In the genomic region with DNA sequence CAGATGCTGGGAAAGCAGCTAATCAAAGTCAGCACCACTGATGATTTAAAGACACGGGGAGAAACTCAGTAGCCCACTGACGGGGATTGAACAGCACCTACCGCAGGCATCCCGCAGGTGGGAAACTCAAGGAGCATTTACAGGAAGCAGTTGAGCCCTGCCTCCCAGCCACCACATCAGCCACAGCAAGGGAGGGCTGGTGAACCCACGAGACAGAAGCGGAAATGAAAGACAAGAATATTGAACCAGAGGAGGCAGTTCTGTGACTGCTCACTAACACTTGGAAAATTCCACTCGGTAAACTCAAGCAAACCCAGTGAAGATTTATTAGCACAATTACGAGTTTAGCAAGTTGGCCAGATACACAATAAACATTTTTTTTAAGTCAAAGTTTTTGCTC, we compare ENCODE assay signal across 9 cellular contexts. TPM values are rescaled to one million over a fixed set of nuclear protein-coding genes. Genes with fewer than 3 reads are reported as not detected.
DNase-seq lines count a peak whose midpoint lies in the region; ATAC-seq and TF ChIP-seq lines count a peak whose summit lies in the region.
"Had no signal": no experiment of that assay in that cellular context is flagged by ENCODE, and none has a peak within 500 bp of the region (broad histone marks: within the 10 kb centered on the region; RNA-seq: fewer than 3 reads in every experiment).

No MANE protein-coding gene starts in this region.

- no peak for ATAC-seq in HG03342 (IDR thresholded peaks at IDR 0.05; ENCODE audit: unreplicated experiment)

- H3K4me1 ChIP-seq in endodermal cell (ENCODE audit: control insufficient read depth, insufficient read depth, low read length) = no peaks in the 10 kb centered on the region

- 73 to 74% methylated on average over 8 of the region's 8 CpGs for WGBS in endodermal cell (ENCODE audit: insufficient coverage in 1 of 2, insufficient read length in 1 of 2), 2 experiments

- H3K9me3 Mint-ChIP-seq in endodermal cell = peaks cover 5% of the 10 kb centered on the region

- H3K4me3 Mint-ChIP-seq in endodermal cell = no peak overlapping the region

- H3K9me3 ChIP-seq in endodermal cell (ENCODE audit: control insufficient read depth, low read length) = no peaks in the 10 kb centered on the region

- H3K27me3 Mint-ChIP-seq in endodermal cell (ENCODE audit: insufficient read depth) = peaks cover 7% of the 10 kb centered on the region

- H3K27ac Mint-ChIP-seq in endodermal cell = no peak overlapping the region

- H3K4me1 Mint-ChIP-seq in endodermal cell = no peaks in the 10 kb centered on the region

- DNase-seq in H4 (ENCODE audit: low spot score) = peak; percentile 23
- peak; percentile 2 for DNase-seq in choroid plexus epithelial cell (ENCODE audit: low read depth)
- DNase-seq in stimulated activated CD8-positive, alpha-beta memory T cell treated with anti-CD3 and anti-CD28 coated beads, Interleukin-15, amount 100 ng/mL, for 1 hour (ENCODE audit: low read depth) = peak; percentile 8
- no peak for DNase-seq in endodermal cell
- no peak for DNase-seq in T1000 (lab: John Stamatoyannopoulos, UW)
- no peak for DNase-seq in GM03348 (ENCODE audit: low spot score)

- no peaks in the 10 kb centered on the region for H3K36me3 ChIP-seq in endodermal cell (ENCODE audit: control insufficient read depth, insufficient read depth, low read length)

- no peaks in the 10 kb centered on the region for H3K36me3 Mint-ChIP-seq in endodermal cell (ENCODE audit: low read depth)

- peak overlapping the region; percentile 69 for H3K27ac ChIP-seq in VCaP
- no peak overlapping the region for H3K27ac ChIP-seq in endodermal cell (ENCODE audit: low read depth, low read length)

- H3K27me3 ChIP-seq in endodermal cell (ENCODE audit: control insufficient read depth, insufficient read depth, low read length, poor library complexity, severe bottlenecking) = no peaks in the 10 kb centered on the region

- H3K4me3 ChIP-seq in choroid plexus epithelial cell (ENCODE audit: low read depth, low read length) = no peak overlapping the region
- H3K4me3 ChIP-seq in endodermal cell (ENCODE audit: low read length) = no peak overlapping the region

- no peak overlapping the region for H3K9ac ChIP-seq in endodermal cell (ENCODE audit: extremely low read depth, low read length, poor library complexity, severe bottlenecking)

- no peak for TF ChIP-seq CTCF in VCaP (conservative IDR thresholded peaks at IDR 0.05)
- no peak for TF ChIP-seq CTCF in choroid plexus epithelial cell (conservative IDR thresholded peaks at IDR 0.05; ENCODE audit: low read depth, low read length)
- TF ChIP-seq CTCF in endodermal cell (conservative IDR thresholded peaks at IDR 0.05) = no peak

RNA-seq across cellular contexts. Expression of a gene that starts 10.6 kb away (rescaled TPM):
- total RNA-seq in H4 (2014; rRNA removed; shearing (Covaris generic)) = not detected in 2 replicates
- total RNA-seq in endodermal cell = not detected
- polyA plus RNA-seq in endodermal cell (2013, experiment 1 of 2) = 1.4 TPM
- polyA plus RNA-seq in endodermal cell (2013, experiment 2 of 2) = 1.8 TPM
- polyA plus RNA-seq: esophagus had no signal

RNA-seq across cellular contexts. Expression of a gene that starts 16.4 kb away (rescaled TPM):
- not detected in 2 replicates for total RNA-seq in H4 (2014; rRNA removed; shearing (Covaris generic))
- not detected for total RNA-seq in endodermal cell
- 0.93 TPM for polyA plus RNA-seq in endodermal cell (2013, experiment 1 of 2)
- polyA plus RNA-seq in endodermal cell (2013, experiment 2 of 2) = 0.99 TPM

Comparison
In these comparisons a context has a peak if more than half of its experiments do, and no peak if none do; other contexts are left out.
1. DNase-seq: peak in H4 (single experiment), choroid plexus epithelial cell (single experiment) and stimulated activated CD8-positive, alpha-beta memory T cell treated with anti-CD3 and anti-CD28 coated beads, Interleukin-15, amount 100 ng/mL, for 1 hour (single experiment); none in endodermal cell (single experiment), T1000 (single experiment) and GM03348 (single experiment).